Comparison of ENCODE assay signal across 8 cellular contexts in genomic region chr5:132867046-132867451, GRCh38. TPM values are rescaled to one million over a fixed set of nuclear protein-coding genes. Genes with fewer than 3 reads are reported as not detected.
DNase-seq lines count a peak whose midpoint lies in the region; TF ChIP-seq lines count a peak whose summit lies in the region.

No MANE protein-coding gene starts in this region.

- no TSS peak for BruUV-seq in PC-9 (replicated peaks; lab: Mats Ljungman, UMichigan)

- peaks cover 19% of the 10 kb centered on the region for H3K79me2 ChIP-seq in PC-9 (ENCODE audit: low read depth)

- no peak for TF ChIP-seq POLR2A in esophagus muscularis mucosa (IDR thresholded peaks at IDR 0.05; ENCODE audit: low read depth)

- CTCF ChIA-PET in activated naive CD4-positive, alpha-beta T cell treated with anti-CD3 and anti-CD28 coated beads, Interleukin-2, amount 10 ng/mL, durations not matched to agents 7 days and 5 days (lab: Charles Lee) = interaction anchor here (0.9 kb wide), 1 partner anchor 37 kb away, joined by 4 read pairs; the partner anchor contains the start of gene SHROOM1
- CTCF ChIA-PET in PC-9 (lab: Charles Lee) = interaction anchor here (0.6 to 1.6 kb wide), 2 partner anchors 38 to 465 kb away, joined by 3 to 5 read pairs; no protein-coding TSS in a partner anchor

- peak overlapping the region; percentile 96 for H3K4me2 ChIP-seq in PC-9

- no peaks in the 10 kb centered on the region for H3K9me3 Mint-ChIP-seq in activated naive CD4-positive, alpha-beta T cell treated with anti-CD3 and anti-CD28 coated beads, Interleukin-2, amount 10 ng/mL, durations not matched to agents 7 days and 5 days

- DNase-seq in activated naive CD4-positive, alpha-beta T cell treated with anti-CD3 and anti-CD28 coated beads, Interleukin-2, amount 10 ng/mL, durations not matched to agents 7 days and 5 days = no peak
- no peak for DNase-seq in activated naive CD4-positive, alpha-beta T cell treated with anti-CD3 and anti-CD28 coated beads, Interleukin-2, amount 50 U/mL, for 16 hours
- no peak for DNase-seq in PC-9
- DNase-seq in esophagus muscularis mucosa (ENCODE audit: extremely low spot score) = no peak
- no peak for DNase-seq in central memory CD4-positive, alpha-beta T cell
- DNase-seq in activated CD4-positive, CD25-positive, alpha-beta regulatory T cell treated with anti-CD3 and anti-CD28 coated beads, Interleukin-2, amount 50 U/mL, for 72 hours = no peak
- no peak for DNase-seq in KG1 (lab: John Stamatoyannopoulos, UW)

- H3K36me3 ChIP-seq in PC-9 (ENCODE audit: low read depth) = peaks cover 20% of the 10 kb centered on the region; the same call in 1 of the 2 replicates
- H3K36me3 ChIP-seq in esophagus muscularis mucosa = peaks cover 18 to 45% (median 38%) of the 10 kb centered on the region in 4 donors
- H3K36me3 ChIP-seq in rectal smooth muscle tissue (ENCODE audit: control insufficient read depth, insufficient read depth, low read length) = peaks cover 12% of the 10 kb centered on the region

- H3K27me3 ChIP-seq in PC-9 (ENCODE audit: insufficient read depth, low read depth) (no peaks in the 10 kb centered on the region), esophagus muscularis mucosa (no peaks in the 10 kb centered on the region), rectal smooth muscle tissue (ENCODE audit: control insufficient read depth, insufficient read depth, low read length) (no peaks in the 10 kb centered on the region)

- peaks cover 29% of the 10 kb centered on the region; the same call in 1 of the 2 replicates for H3F3A ChIP-seq in PC-9 (ENCODE audit: insufficient read depth, low read depth)

- H3K4me1 Mint-ChIP-seq in activated naive CD4-positive, alpha-beta T cell treated with anti-CD3 and anti-CD28 coated beads, Interleukin-2, amount 10 ng/mL, durations not matched to agents 7 days and 5 days = peaks cover 24% of the 10 kb centered on the region

- H3K4me3 ChIP-seq in PC-9 (peak overlapping the region; percentile 76), esophagus muscularis mucosa (peak overlapping the region; percentile 70 to 91 (median 82)), rectal smooth muscle tissue (ENCODE audit: low read length) (peak overlapping the region; percentile 93)

- H3K27ac Mint-ChIP-seq in activated naive CD4-positive, alpha-beta T cell treated with anti-CD3 and anti-CD28 coated beads, Interleukin-2, amount 10 ng/mL, durations not matched to agents 7 days and 5 days = peak overlapping the region; percentile 98

- intact Hi-C loops in PC-9 (cut with micrococcal nuclease; ENCODE audit: unreplicated experiment) = loop anchor here (5.0 to 10.0 kb wide), 4 partner anchors 115 to 802 kb away; partner anchors contain the start of gene IL3
- intact Hi-C loops in esophagus muscularis mucosa (cut with DNase I) = loop anchor here (5.0 kb wide), 1 partner anchor 35 kb away; the partner anchor contains the start of gene SHROOM1

- H3K27ac ChIP-seq in PC-9 (peak overlapping the region; percentile 69), esophagus muscularis mucosa (replicated peaks in 1 of 4) (peak overlapping the region; percentile 90 to 96 (median 92)), rectal smooth muscle tissue (ENCODE audit: low read depth, low read length) (peak overlapping the region; percentile 95)

- H4K20me1 ChIP-seq in PC-9 (ENCODE audit: insufficient read depth) = no peaks in the 10 kb centered on the region

- H3K36me3 Mint-ChIP-seq in activated naive CD4-positive, alpha-beta T cell treated with anti-CD3 and anti-CD28 coated beads, Interleukin-2, amount 10 ng/mL, durations not matched to agents 7 days and 5 days = peaks cover 24% of the 10 kb centered on the region

- 2% methylated on average over 13 of the region's 13 CpGs for WGBS in esophagus muscularis mucosa

- H3K27me3 Mint-ChIP-seq in activated naive CD4-positive, alpha-beta T cell treated with anti-CD3 and anti-CD28 coated beads, Interleukin-2, amount 10 ng/mL, durations not matched to agents 7 days and 5 days = peaks cover 19% of the 10 kb centered on the region

- TF ChIP-seq EP300 in esophagus muscularis mucosa (IDR thresholded peaks at IDR 0.05) = no peak

- H3K4me3 Mint-ChIP-seq in activated naive CD4-positive, alpha-beta T cell treated with anti-CD3 and anti-CD28 coated beads, Interleukin-2, amount 10 ng/mL, durations not matched to agents 7 days and 5 days = peak overlapping the region; percentile 93

- H3K9me3 ChIP-seq in PC-9 (ENCODE audit: insufficient read depth, low read depth) (no peaks in the 10 kb centered on the region), esophagus muscularis mucosa (no peaks in the 10 kb centered on the region)

- no peaks in the 10 kb centered on the region for H3K9me2 ChIP-seq in PC-9 (ENCODE audit: insufficient read depth)

- H3K9ac ChIP-seq in rectal smooth muscle tissue (ENCODE audit: low read length) = peak overlapping the region; percentile 74

- no peak for TF ChIP-seq CTCF in PC-9 (conservative IDR thresholded peaks at IDR 0.05)
- TF ChIP-seq CTCF in esophagus muscularis mucosa (IDR thresholded peaks at IDR 0.05) = no peak

- H3K4me1 ChIP-seq in PC-9 (replicated peaks; ENCODE audit: insufficient read depth) (peaks cover 18% of the 10 kb centered on the region), esophagus muscularis mucosa (peaks cover 18 to 31% (median 21%) of the 10 kb centered on the region in 4 donors), rectal smooth muscle tissue (ENCODE audit: control insufficient read depth, insufficient read depth, low read length) (peaks cover 7% of the 10 kb centered on the region)

- H2AFZ ChIP-seq in PC-9 = peak overlapping the region; percentile 90

- POLR2A ChIA-PET in PC-9 (lab: Charles Lee; ENCODE audit: unreplicated experiment) = interaction anchor here (0.6 kb wide), 1 partner anchor 1184 kb away, joined by 23 read pairs; no protein-coding TSS in a partner anchor

RNA-seq across cellular contexts. Expression of gene UQCRQ, which starts 0.6 kb away (rescaled TPM):
- total RNA-seq in PC-9 (2021) = 414 and 446 TPM in 2 replicates
- total RNA-seq in esophagus muscularis mucosa = 100 to 1,000 TPM; 113 to 184 (median 126) TPM

RNA-seq across cellular contexts. Expression of gene GDF9, which starts 0.8 kb away (rescaled TPM):
- 0.73 and 1.4 TPM in 2 replicates for total RNA-seq in PC-9 (2021)
- total RNA-seq in esophagus muscularis mucosa = 1 to 10 TPM in 1 of 4 donors, under 1 TPM in 2, not detected in 1; under 0.01 to 1.4 (median 0.23) TPM

RNA-seq across cellular contexts. Expression of gene LEAP2, which starts 6.4 kb away (rescaled TPM):
- total RNA-seq in PC-9 (2021) (4.4 and 4.5 TPM in 2 replicates), esophagus muscularis mucosa (1 to 10 TPM in 1 of 4 donors, under 1 TPM in 2, not detected in 1; 0.23 to 1.2 (median 0.26) TPM)

RNA-seq across cellular contexts. Expression of gene SHROOM1, which starts 36.6 kb away (rescaled TPM):
- total RNA-seq in PC-9 (2021) (23.3 and 23.5 TPM in 2 replicates), esophagus muscularis mucosa (10 to 100 TPM in 3 of 4 donors, 1 to 10 TPM in 1; 4.5 to 21.2 (median 13.1) TPM)

RNA-seq across cellular contexts. Expression of gene SOWAHA, which starts 53.9 kb away (rescaled TPM):
- total RNA-seq in PC-9 (2021) = not detected in 2 replicates
- under 1 TPM; 0.06 to 0.83 (median 0.15) TPM for total RNA-seq in esophagus muscularis mucosa
